ENCODE assay signal across 8 cellular contexts in the genomic region with DNA sequence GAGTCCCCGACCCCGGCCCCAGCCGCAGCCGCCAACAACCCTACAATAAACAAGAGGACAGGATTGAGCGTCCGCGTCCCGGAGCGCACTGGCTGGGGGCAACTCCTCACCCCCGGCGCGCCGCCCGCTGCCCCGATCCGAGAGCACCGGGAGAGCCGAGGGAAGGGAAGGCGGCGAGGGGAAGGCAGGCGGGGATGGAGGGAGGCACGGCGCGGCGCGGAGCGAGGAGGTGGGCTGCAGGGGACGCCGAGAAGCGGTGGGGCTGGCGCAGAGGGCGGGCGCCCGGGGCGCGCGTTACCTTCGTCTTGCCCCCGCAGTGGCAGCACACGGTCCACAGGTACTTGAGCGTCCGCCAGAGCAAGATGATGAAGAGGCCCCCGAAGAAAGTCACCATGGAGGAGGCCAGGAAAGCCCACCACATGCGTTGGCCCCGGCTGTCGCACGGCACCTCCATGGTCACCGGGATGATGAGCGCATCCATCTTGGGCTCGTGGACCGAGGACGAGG. TPM values are rescaled to one million over a fixed set of nuclear protein-coding genes. Genes with fewer than 3 reads are reported as not detected.
DNase-seq lines count a peak whose midpoint lies in the region; ATAC-seq and TF ChIP-seq lines count a peak whose summit lies in the region.

No MANE protein-coding gene starts in this region.

- H3K9me2 ChIP-seq in SK-N-SH, result no peaks in the 10 kb centered on the region

- H3K9me3 ChIP-seq in SK-N-SH, result no peaks in the 10 kb centered on the region
- no peaks in the 10 kb centered on the region for H3K9me3 ChIP-seq in sigmoid colon

- intact Hi-C loops in sigmoid colon (cut with DNase I), result loop anchor here (5.0 kb wide), 2 partner anchors 80 to 390 kb away; no protein-coding TSS in a partner anchor

- peaks cover 0 to 7% of the 10 kb centered on the region in 2 experiments for H3K36me3 ChIP-seq in SK-N-SH (replicated peaks in 1 of 2; ENCODE audit: control insufficient read depth in 1 of 2, insufficient read depth in 2 of 2, low read length in 1 of 2)
- H3K36me3 ChIP-seq in sigmoid colon, result no peaks in the 10 kb centered on the region

- peak overlapping the region; percentile 65; the same call in 1 of the 2 replicates for H2AFZ ChIP-seq in SK-N-SH (ENCODE audit: low read depth)

- POLR2A ChIA-PET in SK-N-SH (lab: Yijun Ruan, JAX), result interaction anchor here (0.6 kb wide), 1 partner anchor 473 kb away, joined by 3 read pairs; no protein-coding TSS in a partner anchor

- H3K27ac ChIP-seq in SK-N-SH (ENCODE audit: low read depth in 2 of 2, low read length in 1 of 2) (no peak overlapping the region), foreskin keratinocyte (no peak overlapping the region), sigmoid colon (peak overlapping the region; percentile 86 to 93 (median 88))

- no peak for TF ChIP-seq POLR2A in sigmoid colon (IDR thresholded peaks at IDR 0.05)

- TF ChIP-seq CTCF in GM20000 (IDR thresholded peaks at IDR 0.05; ENCODE audit: extremely low read depth, missing control alignments) (no peak), SK-N-SH (IDR thresholded peaks at IDR 0.05) (no peak), foreskin keratinocyte (conservative IDR thresholded peaks at IDR 0.05) (no peak), sigmoid colon (IDR thresholded peaks at IDR 0.05) (no peak)

- no peaks in the 10 kb centered on the region for H3F3A ChIP-seq in SK-N-SH (replicated peaks; ENCODE audit: insufficient read depth)

- peaks cover 46% of the 10 kb centered on the region for H3K79me2 ChIP-seq in SK-N-SH (ENCODE audit: insufficient read depth)

- no peaks in the 10 kb centered on the region for H4K20me1 ChIP-seq in SK-N-SH (ENCODE audit: insufficient read depth)

- peak; percentile 36 for DNase-seq in GM20000 (ENCODE audit: low spot score)
- DNase-seq in SK-N-SH, result peak; percentile 76
- DNase-seq in foreskin keratinocyte, result no peak
- DNase-seq in sigmoid colon, result peak; percentile 68
- no peak for DNase-seq in activated CD8-positive, alpha-beta memory T cell treated with anti-CD3 and anti-CD28 coated beads, Interleukin-2, amount 50 U/mL, for 4 hours
- DNase-seq in iPS-NIHi11 (ENCODE audit: low spot score), result no peak

- H3K4me3 ChIP-seq in SK-N-SH (ENCODE audit: low read depth in 2 of 2, low read length in 1 of 2) (peak overlapping the region; percentile 81 to 84), sigmoid colon (peak overlapping the region; percentile 72 to 83 (median 76))

- ATAC-seq in foreskin keratinocyte (peak; percentile 21), GM18870 (IDR thresholded peaks at IDR 0.05; ENCODE audit: unreplicated experiment) (no peak), GM21825 (IDR thresholded peaks at IDR 0.05; ENCODE audit: unreplicated experiment) (no peak)

- H3K4me1 ChIP-seq in SK-N-SH (ENCODE audit: control insufficient read depth in 1 of 2, insufficient read depth in 2 of 2, low read depth in 1 of 2, low read length in 1 of 2) (peaks cover 0 to 16% of the 10 kb centered on the region in 2 experiments; a peak in 2 of 4 replicates), foreskin keratinocyte (no peaks in the 10 kb centered on the region), sigmoid colon (peaks cover 0 to 72% (median 56%) of the 10 kb centered on the region in 4 donors)

- H3K27me3 ChIP-seq in SK-N-SH (ENCODE audit: insufficient read depth) (no peaks in the 10 kb centered on the region), foreskin keratinocyte (peaks cover 43% of the 10 kb centered on the region), sigmoid colon (peaks cover 0 to 10% (median 0%) of the 10 kb centered on the region in 3 donors)

- TF ChIP-seq EP300 in SK-N-SH (IDR thresholded peaks at IDR 0.05; ENCODE audit: borderline replicate concordance in 1 of 2, low read depth in 1 of 2, low read length in 1 of 2), result no peak
- TF ChIP-seq EP300 in sigmoid colon (IDR thresholded peaks at IDR 0.05), result no peak

- peak overlapping the region; percentile 68 for H3K9ac ChIP-seq in SK-N-SH

- peak overlapping the region; percentile 95 for H3K4me2 ChIP-seq in SK-N-SH

- no peak for TF ChIP-seq RAD21 in SK-N-SH (IDR thresholded peaks at IDR 0.05; ENCODE audit: low read length)

- CTCF ChIA-PET in SK-N-SH (lab: Yijun Ruan, JAX), result interaction anchor here (0.7 to 21.3 kb wide), 8 partner anchors 14 to 468 kb away, joined by 3 to 513 read pairs (median 4); no protein-coding TSS in a partner anchor

- 3% methylated on average over 23 of the region's 52 CpGs for WGBS in SK-N-SH (ENCODE audit: low lambda C conversion rate)
- 2 to 7% methylated on average over 52 of the region's 52 CpGs for WGBS in sigmoid colon, 2 donors

TF ChIP-seq in SK-N-SH, 30 proteins besides CTCF, POLR2A, EP300 and RAD21:
- TF ChIP-seq MXI1 (IDR thresholded peaks at IDR 0.05; ENCODE audit: low read depth, low read length) (peak; percentile 12; the same call in 1 of the 2 replicates), ELF1 (IDR thresholded peaks at IDR 0.05) (no peak), TAF1 (IDR thresholded peaks at IDR 0.05; ENCODE audit: borderline replicate concordance, low read depth, low read length) (no peak)
- TF ChIP-seq, protein P1, sequence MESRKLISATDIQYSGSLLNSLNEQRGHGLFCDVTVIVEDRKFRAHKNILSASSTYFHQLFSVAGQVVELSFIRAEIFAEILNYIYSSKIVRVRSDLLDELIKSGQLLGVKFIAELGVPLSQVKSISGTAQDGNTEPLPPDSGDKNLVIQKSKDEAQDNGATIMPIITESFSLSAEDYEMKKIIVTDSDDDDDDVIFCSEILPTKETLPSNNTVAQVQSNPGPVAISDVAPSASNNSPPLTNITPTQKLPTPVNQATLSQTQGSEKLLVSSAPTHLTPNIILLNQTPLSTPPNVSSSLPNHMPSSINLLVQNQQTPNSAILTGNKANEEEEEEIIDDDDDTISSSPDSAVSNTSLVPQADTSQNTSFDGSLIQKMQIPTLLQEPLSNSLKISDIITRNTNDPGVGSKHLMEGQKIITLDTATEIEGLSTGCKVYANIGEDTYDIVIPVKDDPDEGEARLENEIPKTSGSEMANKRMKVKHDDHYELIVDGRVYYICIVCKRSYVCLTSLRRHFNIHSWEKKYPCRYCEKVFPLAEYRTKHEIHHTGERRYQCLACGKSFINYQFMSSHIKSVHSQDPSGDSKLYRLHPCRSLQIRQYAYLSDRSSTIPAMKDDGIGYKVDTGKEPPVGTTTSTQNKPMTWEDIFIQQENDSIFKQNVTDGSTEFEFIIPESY (IDR thresholded peaks at IDR 0.05; ENCODE audit: borderline replicate concordance, low read depth), result no peak

RNA-seq across cellular contexts. Expression of a gene that starts 0.6 kb away (rescaled TPM):
- 81.2 and 107 TPM in 2 replicates for polyA plus RNA-seq in SK-N-SH (2012; rRNA removed)
- polyA plus RNA-seq in SK-N-SH (2012; cell fraction: cytosol; rRNA removed), result 59.4 and 73.4 TPM in 2 replicates
- 144 and 177 TPM in 2 replicates for polyA plus RNA-seq in SK-N-SH (2012; cell fraction: nucleus; rRNA removed)
- 2.8 and 3.9 TPM in 2 replicates for total RNA-seq in foreskin keratinocyte
- 4.3 TPM in 2 replicates for polyA plus RNA-seq in foreskin keratinocyte
- total RNA-seq in sigmoid colon, result 100 to 1,000 TPM; 256 to 427 (median 312) TPM
- 10 to 100 TPM; 15.3 to 25.3 (median 16.8) TPM for polyA plus RNA-seq in sigmoid colon

Comparison
In these comparisons a context has a peak if more than half of its experiments do, and no peak if none do; other contexts are left out.
1. DNase-seq: peak in GM20000 (single experiment), SK-N-SH (single experiment) and sigmoid colon (single experiment); none in foreskin keratinocyte (0 of 2), activated CD8-positive, alpha-beta memory T cell treated with anti-CD3 and anti-CD28 coated beads, Interleukin-2, amount 50 U/mL, for 4 hours (single experiment) and iPS-NIHi11 (single experiment).
2. H3K27ac ChIP-seq: peak in sigmoid colon (4 of 4); none in SK-N-SH (0 of 2) and foreskin keratinocyte (single experiment).